Comparison of ENCODE assay signal across 25 cellular contexts in the genomic region with DNA sequence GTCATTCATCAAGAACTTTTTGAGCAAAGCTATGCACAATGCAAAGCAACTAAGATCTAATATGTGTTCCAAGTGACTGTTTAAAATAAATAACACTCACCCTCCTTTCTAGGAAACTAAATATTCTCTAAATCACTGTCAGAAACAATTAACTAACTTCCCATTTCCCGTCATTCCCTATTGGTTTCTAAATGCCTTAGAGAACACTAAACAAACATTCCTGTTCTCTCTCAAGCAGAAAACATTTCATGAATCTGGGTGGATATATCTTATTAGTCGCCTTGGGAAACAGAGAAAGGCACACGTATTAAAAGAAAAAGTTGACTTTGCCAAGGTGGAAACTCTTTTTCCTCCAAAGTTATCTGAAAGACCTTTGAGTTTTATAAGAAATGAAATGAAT.
"Had no signal": no experiment of that assay in that cellular context is flagged by ENCODE, and none has a peak within 500 bp of the region (broad histone marks: within the 10 kb centered on the region; RNA-seq: fewer than 3 reads in every experiment).

No MANE protein-coding gene starts in this region.

- H3K9me3 ChIP-seq: body of pancreas, lower lobe of right lung, suprapubic skin, tibial artery, upper lobe of right lung had no signal

- H3K27me3 ChIP-seq: body of pancreas, suprapubic skin, tibial artery, upper lobe of right lung had no signal

- DNase-seq: activated CD4-positive, alpha-beta memory T cell treated with anti-CD3 and anti-CD28 coated beads for 36 hours; activated CD4-positive, alpha-beta T cell treated with anti-CD3 and anti-CD28 coated beads, Interleukin-2, amount 10 ng/mL, durations not matched to agents 24 days and 14 days; activated CD4-positive, CD25-positive, alpha-beta regulatory T cell treated with anti-CD3 and anti-CD28 coated beads, Interleukin-2, amount 50 U/mL, for 72 hours; activated CD8-positive, alpha-beta memory T cell treated with anti-CD3 and anti-CD28 coated beads, Interleukin-2, amount 50 U/mL, for 4 hours; activated gamma-delta T cell; activated naive CD4-positive, alpha-beta T cell treated with anti-CD3 and anti-CD28 coated beads, Interleukin-2, amount 50 U/mL, for 16 hours; activated T-cell treated with anti-CD3 and anti-CD28 coated beads, Interleukin-2, amount 50 U/mL, for 1 hour; body of pancreas; effector CD8-positive, alpha-beta T cell; left colon; lower lobe of right lung; mesenchymal stem cell; natural killer cell; stimulated activated CD4-positive, alpha-beta T cell treated with anti-CD3 and anti-CD28 coated beads, Interleukin-1b, Interleukin-23, amount 100 ng/mL, for 48 hours; stimulated activated CD4-positive, alpha-beta T cell treated with anti-CD3 and anti-CD28 coated beads, Interleukin-4, amount 100 ng/mL, for 4 hours; stimulated activated CD8-positive, alpha-beta memory T cell treated with anti-CD3 and anti-CD28 coated beads, Interleukin-4, amount 100 ng/mL, for 48 hours; stimulated activated naive B cell treated with anti-CD40 and anti-IgM and Interleukin-4, amounts not matched to agents 10 μg/mL and 1 μg/mL and 100 μg/mL, for 72 hours; T-helper 17 cell; T1000; tibial artery; upper lobe of right lung; WERI-Rb-1 had no signal

- H3K4me1 ChIP-seq: body of pancreas, lower lobe of right lung, suprapubic skin, upper lobe of right lung had no signal

- ATAC-seq: body of pancreas; left colon; natural killer cell; stimulated activated naive B cell treated with anti-CD40 and anti-IgM and Interleukin-4, amounts not matched to agents 10 μg/mL and 1 μg/mL and 100 μg/mL, for 72 hours; T-helper 17 cell; upper lobe of right lung had no signal

- H3K27ac ChIP-seq: body of pancreas, epithelial cell of prostate, lower lobe of right lung, suprapubic skin, tibial artery, upper lobe of right lung, WERI-Rb-1 had no signal

- H3K4me3 ChIP-seq: body of pancreas, lower lobe of right lung, smooth muscle cell, suprapubic skin, tibial artery, upper lobe of right lung had no signal

- H3K36me3 ChIP-seq: lower lobe of right lung, suprapubic skin, tibial artery, upper lobe of right lung, WERI-Rb-1 had no signal
